8 cellular contexts compared by ENCODE assay signal in genomic region chr11:77047007-77047927, GRCh38. TPM values are rescaled to one million over a fixed set of nuclear protein-coding genes. Genes with fewer than 3 reads are reported as not detected.
DNase-seq lines count a peak whose midpoint lies in the region; ATAC-seq and TF ChIP-seq lines count a peak whose summit lies in the region.

No MANE protein-coding gene starts in this region.

- peak overlapping the region; percentile 61 for H3K4me3 ChIP-seq in DOHH2 (ENCODE audit: low read length)
- no peak overlapping the region for H3K4me3 ChIP-seq in neural progenitor cell
- H3K4me3 ChIP-seq in testis = no peak overlapping the region

- H3F3A ChIP-seq in DOHH2 (ENCODE audit: control insufficient read depth, insufficient read depth) (peaks cover 6% of the 10 kb centered on the region; the same call in 1 of the 2 replicates), neural progenitor cell (ENCODE audit: low read depth) (peaks cover 13% of the 10 kb centered on the region)

- intact Hi-C loops in testis (cut with DNase I; ENCODE audit: low total_unique reads) = loop anchor here (5.0 kb wide), 1 partner anchor 40 kb away; no protein-coding TSS in a partner anchor

- ATAC-seq in GM21786 (IDR thresholded peaks at IDR 0.05; ENCODE audit: unreplicated experiment) (peak; percentile 93), foreskin keratinocyte (peak; percentile 82)

- no peak overlapping the region for H3K27ac ChIP-seq in DOHH2 (ENCODE audit: low read depth, low read length)
- no peak overlapping the region for H3K27ac ChIP-seq in foreskin keratinocyte
- no peak overlapping the region for H3K27ac ChIP-seq in neural progenitor cell
- no peak overlapping the region for H3K27ac ChIP-seq in testis

- TF ChIP-seq POLR2A in testis (IDR thresholded peaks at IDR 0.05) = no peak

- H3K9ac ChIP-seq in neural progenitor cell = no peak overlapping the region

- no peaks in the 10 kb centered on the region for H3K9me2 ChIP-seq in DOHH2 (replicated peaks; ENCODE audit: control insufficient read depth, low read length)

- H3K27me3 Mint-ChIP-seq in neural progenitor cell (ENCODE audit: insufficient read depth, low read depth) = peaks cover 12% of the 10 kb centered on the region

- TF ChIP-seq CTCF in DOHH2 (IDR thresholded peaks at IDR 0.05; ENCODE audit: low read depth, low read length, poor library complexity, severe bottlenecking) (peak; percentile 69), foreskin keratinocyte (conservative IDR thresholded peaks at IDR 0.05) (peak; percentile 79), neural progenitor cell (IDR thresholded peaks at IDR 0.05) (peak; percentile 69), testis (IDR thresholded peaks at IDR 0.05) (peak; percentile 71 to 93 (median 78))

- no peaks in the 10 kb centered on the region for H3K79me2 ChIP-seq in DOHH2 (ENCODE audit: control insufficient read depth, low read length)
- H3K79me2 ChIP-seq in neural progenitor cell (ENCODE audit: low read depth) = no peaks in the 10 kb centered on the region

- H3K36me3 ChIP-seq in DOHH2 (ENCODE audit: control insufficient read depth, low read length) (no peaks in the 10 kb centered on the region), neural progenitor cell (no peaks in the 10 kb centered on the region), testis (ENCODE audit: low read depth, missing control alignments) (no peaks in the 10 kb centered on the region)

- no peaks in the 10 kb centered on the region for H4K20me1 ChIP-seq in DOHH2 (ENCODE audit: control insufficient read depth, insufficient read depth, low read depth, low read length)
- peaks cover 6% of the 10 kb centered on the region for H4K20me1 ChIP-seq in neural progenitor cell (ENCODE audit: low read depth)

- peaks cover 2% of the 10 kb centered on the region for H3K9me3 Mint-ChIP-seq in neural progenitor cell

- WGBS in testis, 2 donors = 3 to 5% methylated on average over 15 of the region's 15 CpGs

- H3K27me3 ChIP-seq in DOHH2 (ENCODE audit: control insufficient read depth, low read length) (no peaks in the 10 kb centered on the region; the same call in none of the 2 replicates), foreskin keratinocyte (peaks cover 6% of the 10 kb centered on the region), neural progenitor cell (peaks cover 22% of the 10 kb centered on the region), testis (no peaks in the 10 kb centered on the region)

- H3K4me1 ChIP-seq in DOHH2 (ENCODE audit: control insufficient read depth, low read length) = peaks cover 4% of the 10 kb centered on the region; the same call in 1 of the 2 replicates
- H3K4me1 ChIP-seq in foreskin keratinocyte = peaks cover 4% of the 10 kb centered on the region
- H3K4me1 ChIP-seq in neural progenitor cell = no peaks in the 10 kb centered on the region
- H3K4me1 ChIP-seq in testis = no peaks in the 10 kb centered on the region

- H3K4me1 Mint-ChIP-seq in neural progenitor cell = peaks cover 6% of the 10 kb centered on the region

- no peak overlapping the region for H2AFZ ChIP-seq in neural progenitor cell (replicated peaks)

- no peak overlapping the region for H3K27ac Mint-ChIP-seq in neural progenitor cell

- DNase-seq in LHCN-M2 (ENCODE audit: low read depth) (peak; percentile 93), RKO (ENCODE audit: low spot score) (peak; percentile 94), foreskin keratinocyte (peak; percentile 74 to 90), neural progenitor cell (ENCODE audit: low spot score) (peak; percentile 79), testis (peak; percentile 93)
- DNase-seq in activated T-helper 9 cell treated with anti-CD3 and anti-CD28 coated beads, Interleukin-2, amount 50 U/mL, for 16 hours (ENCODE audit: low read depth) = peak; percentile 61

- H3K36me3 Mint-ChIP-seq in neural progenitor cell = no peaks in the 10 kb centered on the region

- H3K4me2 ChIP-seq in DOHH2 (ENCODE audit: low read length) (peak overlapping the region; percentile 61), neural progenitor cell (peak overlapping the region; percentile 23)

- H3K4me3 Mint-ChIP-seq in neural progenitor cell = peak overlapping the region; percentile 24

- H3K9me3 ChIP-seq in DOHH2 (ENCODE audit: control insufficient read depth, insufficient read depth, low read length) = no peaks in the 10 kb centered on the region
- no peaks in the 10 kb centered on the region for H3K9me3 ChIP-seq in neural progenitor cell (ENCODE audit: low read depth)
- no peaks in the 10 kb centered on the region for H3K9me3 ChIP-seq in testis

RNA-seq across cellular contexts. Expression of gene B3GNT6, which starts 13.1 kb away (rescaled TPM):
- total RNA-seq in LHCN-M2 (2014; rRNA removed) (not detected in 2 replicates), foreskin keratinocyte (not detected in 2 replicates), neural progenitor cell (ENCODE audit: low replicate concordance) (not detected in 2 replicates), testis (under 1 TPM; 0.47 to 0.74 TPM)
- polyA plus RNA-seq in LHCN-M2 (2012) = not detected
- polyA plus RNA-seq in foreskin keratinocyte (not detected in 2 replicates), testis (ENCODE audit: insufficient read depth, low read depth, low replicate concordance) (not detected)

RNA-seq across cellular contexts. Expression of gene CAPN5, which starts 19.5 kb away (rescaled TPM):
- total RNA-seq in LHCN-M2 (2014; rRNA removed) (36.7 and 42.5 TPM in 2 replicates), foreskin keratinocyte (0.81 and 1.4 TPM in 2 replicates), neural progenitor cell (ENCODE audit: low replicate concordance) (7.4 and 9.6 TPM in 2 replicates), testis (100 to 1,000 TPM; 102 to 116 TPM)
- 25.9 TPM for polyA plus RNA-seq in LHCN-M2 (2012)
- polyA plus RNA-seq in foreskin keratinocyte (0.88 and 1.5 TPM in 2 replicates), testis (ENCODE audit: insufficient read depth, low read depth, low replicate concordance) (62.3 TPM)

RNA-seq across cellular contexts. Expression of gene OMP, which starts 55.4 kb away (rescaled TPM):
- total RNA-seq in LHCN-M2 (2014; rRNA removed) (0.57 TPM in 1 of 2 replicates, not detected in the other), foreskin keratinocyte (not detected in 2 replicates), neural progenitor cell (ENCODE audit: low replicate concordance) (not detected in 2 replicates), testis (1 to 10 TPM; 1.7 to 6.7 TPM)
- not detected for polyA plus RNA-seq in LHCN-M2 (2012)
- polyA plus RNA-seq in foreskin keratinocyte (not detected in 2 replicates), testis (ENCODE audit: insufficient read depth, low read depth, low replicate concordance) (not detected)
